2 cellular contexts compared by ENCODE assay signal in the genomic region with DNA sequence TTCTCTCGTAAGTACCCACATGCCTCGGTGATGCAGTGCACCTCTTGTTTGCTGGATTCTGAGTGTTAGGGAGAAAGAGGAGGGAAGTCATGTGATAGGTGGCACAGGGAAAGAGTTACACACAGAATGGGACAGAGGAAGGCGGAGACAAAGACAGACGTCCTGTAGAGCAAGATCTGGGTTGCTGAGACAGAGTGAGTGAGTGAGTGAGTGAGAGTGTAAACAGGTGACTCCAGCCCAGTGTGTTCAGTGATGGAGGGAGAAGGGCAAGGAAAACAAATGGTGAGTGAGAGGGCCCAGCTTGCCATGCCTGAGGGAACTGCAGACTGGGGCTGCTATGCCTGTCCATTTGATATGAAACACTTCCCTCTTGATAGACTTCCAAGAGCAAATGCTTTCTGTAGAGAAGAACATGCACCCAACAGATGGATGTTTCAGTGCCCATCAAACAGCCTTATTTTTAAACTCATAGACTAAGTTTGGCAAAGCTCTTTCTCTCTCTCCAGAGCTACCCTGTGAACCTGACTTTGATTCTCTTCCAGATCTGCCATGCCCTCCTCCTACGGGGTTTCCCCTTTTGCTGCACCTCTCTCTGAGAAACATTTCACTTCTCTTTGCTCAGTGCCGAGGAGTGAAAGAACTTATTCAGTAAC.
TF ChIP-seq lines count a peak whose summit lies in the region.

No MANE protein-coding gene starts in this region.

TF ChIP-seq in A549, 52 proteins besides CTCF, POLR2A, EP300 and RAD21 (continued from another document):
- TF ChIP-seq FOSB (CRISPR knock-in tag; IDR thresholded peaks at IDR 0.05) (no peak), SREBF2 (IDR thresholded peaks at IDR 0.05) (no peak), BCL3 (IDR thresholded peaks at IDR 0.05) (no peak)
- TF ChIP-seq, protein P1, sequence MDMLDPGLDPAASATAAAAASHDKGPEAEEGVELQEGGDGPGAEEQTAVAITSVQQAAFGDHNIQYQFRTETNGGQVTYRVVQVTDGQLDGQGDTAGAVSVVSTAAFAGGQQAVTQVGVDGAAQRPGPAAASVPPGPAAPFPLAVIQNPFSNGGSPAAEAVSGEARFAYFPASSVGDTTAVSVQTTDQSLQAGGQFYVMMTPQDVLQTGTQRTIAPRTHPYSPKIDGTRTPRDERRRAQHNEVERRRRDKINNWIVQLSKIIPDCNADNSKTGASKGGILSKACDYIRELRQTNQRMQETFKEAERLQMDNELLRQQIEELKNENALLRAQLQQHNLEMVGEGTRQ (IDR thresholded peaks at IDR 0.05): no peak

TF ChIP-seq in GM12878, 131 proteins besides CTCF, POLR2A, EP300 and RAD21 (continued from another document):
- TF ChIP-seq STAT3 (IDR thresholded peaks at IDR 0.05; ENCODE audit: low read depth, low read length) (no peak), RBBP5 (conservative IDR thresholded peaks at IDR 0.05) (no peak), ETV6 (conservative IDR thresholded peaks at IDR 0.05 in 1 of 2, IDR thresholded peaks at IDR 0.05 in 1 of 2; ENCODE audit: borderline replicate concordance in 1 of 2, low read depth in 1 of 2) (no peak), YBX1 (IDR thresholded peaks at IDR 0.05) (no peak), ESRRA (IDR thresholded peaks at IDR 0.05; ENCODE audit: low read length) (no peak)
- TF ChIP-seq, protein P2, sequence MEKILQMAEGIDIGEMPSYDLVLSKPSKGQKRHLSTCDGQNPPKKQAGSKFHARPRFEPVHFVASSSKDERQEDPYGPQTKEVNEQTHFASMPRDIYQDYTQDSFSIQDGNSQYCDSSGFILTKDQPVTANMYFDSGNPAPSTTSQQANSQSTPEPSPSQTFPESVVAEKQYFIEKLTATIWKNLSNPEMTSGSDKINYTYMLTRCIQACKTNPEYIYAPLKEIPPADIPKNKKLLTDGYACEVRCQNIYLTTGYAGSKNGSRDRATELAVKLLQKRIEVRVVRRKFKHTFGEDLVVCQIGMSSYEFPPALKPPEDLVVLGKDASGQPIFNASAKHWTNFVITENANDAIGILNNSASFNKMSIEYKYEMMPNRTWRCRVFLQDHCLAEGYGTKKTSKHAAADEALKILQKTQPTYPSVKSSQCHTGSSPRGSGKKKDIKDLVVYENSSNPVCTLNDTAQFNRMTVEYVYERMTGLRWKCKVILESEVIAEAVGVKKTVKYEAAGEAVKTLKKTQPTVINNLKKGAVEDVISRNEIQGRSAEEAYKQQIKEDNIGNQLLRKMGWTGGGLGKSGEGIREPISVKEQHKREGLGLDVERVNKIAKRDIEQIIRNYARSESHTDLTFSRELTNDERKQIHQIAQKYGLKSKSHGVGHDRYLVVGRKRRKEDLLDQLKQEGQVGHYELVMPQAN (conservative IDR thresholded peaks at IDR 0.05): no peak
- TF ChIP-seq, protein P3, sequence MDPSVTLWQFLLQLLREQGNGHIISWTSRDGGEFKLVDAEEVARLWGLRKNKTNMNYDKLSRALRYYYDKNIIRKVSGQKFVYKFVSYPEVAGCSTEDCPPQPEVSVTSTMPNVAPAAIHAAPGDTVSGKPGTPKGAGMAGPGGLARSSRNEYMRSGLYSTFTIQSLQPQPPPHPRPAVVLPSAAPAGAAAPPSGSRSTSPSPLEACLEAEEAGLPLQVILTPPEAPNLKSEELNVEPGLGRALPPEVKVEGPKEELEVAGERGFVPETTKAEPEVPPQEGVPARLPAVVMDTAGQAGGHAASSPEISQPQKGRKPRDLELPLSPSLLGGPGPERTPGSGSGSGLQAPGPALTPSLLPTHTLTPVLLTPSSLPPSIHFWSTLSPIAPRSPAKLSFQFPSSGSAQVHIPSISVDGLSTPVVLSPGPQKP (IDR thresholded peaks at IDR 0.05; ENCODE audit: low read depth, low read length): no peak
